In the genomic region with DNA sequence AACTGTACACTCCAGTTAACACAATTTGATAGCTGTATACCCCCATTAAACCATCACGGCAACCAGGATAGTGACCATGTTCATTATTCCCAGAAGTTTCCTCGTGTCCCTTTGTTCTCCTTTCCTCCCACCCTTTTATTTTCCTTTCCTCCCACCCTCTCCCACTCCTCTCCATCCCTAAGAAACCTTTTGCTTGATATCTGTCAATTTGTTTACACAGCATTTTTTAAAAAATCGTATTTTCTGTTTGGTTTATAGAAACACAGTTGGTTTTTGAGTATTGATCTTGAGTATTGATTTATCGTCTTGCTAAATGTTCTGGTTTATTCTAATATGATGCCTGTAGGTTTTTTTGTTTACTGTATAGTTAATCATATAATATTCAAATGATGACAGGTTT, we compare ENCODE assay signal across 25 cellular contexts.
"Had no signal": no experiment of that assay in that cellular context is flagged by ENCODE, and none has a peak within 500 bp of the region (broad histone marks: within the 10 kb centered on the region; RNA-seq: fewer than 3 reads in every experiment).

No MANE protein-coding gene starts in this region.

- H3K4me3 Mint-ChIP-seq: activated CD8-positive, alpha-beta T cell treated with anti-CD3 and anti-CD28 coated beads, Interleukin-2, amount 10 ng/mL, durations not matched to agents 7 days and 5 days; activated naive CD8-positive, alpha-beta T cell treated with anti-CD3 and anti-CD28 coated beads, Interleukin-2, amount 10 ng/mL, durations not matched to agents 7 days and 5 days; T-helper 1 cell treated with Interleukin-12 subunit alpha and Interleukin-12 subunit beta and Interleukin-4 antibody, amounts not matched to agents 30 μg/mL and 1 μg/mL, for 36 hours had no signal

- ATAC-seq: activated CD8-positive, alpha-beta T cell treated with anti-CD3 and anti-CD28 coated beads, Interleukin-2, amount 10 ng/mL, durations not matched to agents 7 days and 5 days; SK-N-SH treated with all-trans-retinoic acid at 6 μM for 48 hours had no signal

- H3K4me1 Mint-ChIP-seq: activated naive CD8-positive, alpha-beta T cell treated with anti-CD3 and anti-CD28 coated beads, Interleukin-2, amount 10 ng/mL, durations not matched to agents 7 days and 5 days had no signal

- H3K27me3 ChIP-seq: adrenal gland, SJSA1 had no signal

- DNase-seq: activated CD4-positive, alpha-beta T cell treated with anti-CD3 and anti-CD28 coated beads for 48 hours; activated CD4-positive, alpha-beta T cell treated with anti-CD3 and anti-CD28 coated beads, Interleukin-2, amount 50 U/mL, for 4 hours; activated CD4-positive, CD25-positive, alpha-beta regulatory T cell treated with anti-CD3 and anti-CD28 coated beads, Interleukin-2, amount 50 U/mL, for 72 hours; activated CD8-positive, alpha-beta memory T cell treated with anti-CD3 and anti-CD28 coated beads, Interleukin-2, amount 50 U/mL, for 48 hours; activated CD8-positive, alpha-beta T cell treated with anti-CD3 and anti-CD28 coated beads, Interleukin-2, amount 10 ng/mL, durations not matched to agents 7 days and 5 days; activated naive CD4-positive, alpha-beta T cell treated with anti-CD3 and anti-CD28 coated beads, Interleukin-2, amount 50 U/mL, for 16 hours; activated naive CD8-positive, alpha-beta T cell treated with anti-CD3 and anti-CD28 coated beads, Interleukin-2, amount 10 ng/mL, durations not matched to agents 7 days and 5 days; activated T-cell treated with anti-CD3 and anti-CD28 coated beads, Interleukin-2, amount 50 U/mL, for 1 hour; adrenal gland; anterior cingulate cortex; cerebellar nuclear complex; NCI-H1092; NCI-H1417; NCI-H1694; NCI-H2029; NCI-H2107; NCI-H2171 treated with DMSO at 0.1 percent for 48 hours; NCI-H226; NCI-H510A; NCI-H526 treated with DMSO at 0.1 percent for 48 hours; SHP77; SW 1271 had no signal

- H3K9me3 ChIP-seq: adrenal gland, SJSA1 had no signal

- H3K9me3 Mint-ChIP-seq: activated naive CD8-positive, alpha-beta T cell treated with anti-CD3 and anti-CD28 coated beads, Interleukin-2, amount 10 ng/mL, durations not matched to agents 7 days and 5 days; T-helper 1 cell treated with Interleukin-12 subunit alpha and Interleukin-12 subunit beta and Interleukin-4 antibody, amounts not matched to agents 30 μg/mL and 1 μg/mL, for 36 hours had no signal

- H3K27ac Mint-ChIP-seq: activated CD8-positive, alpha-beta T cell treated with anti-CD3 and anti-CD28 coated beads, Interleukin-2, amount 10 ng/mL, durations not matched to agents 7 days and 5 days; T-helper 1 cell treated with Interleukin-12 subunit alpha and Interleukin-12 subunit beta and Interleukin-4 antibody, amounts not matched to agents 30 μg/mL and 1 μg/mL, for 36 hours had no signal

- H3K27me3 Mint-ChIP-seq: activated naive CD8-positive, alpha-beta T cell treated with anti-CD3 and anti-CD28 coated beads, Interleukin-2, amount 10 ng/mL, durations not matched to agents 7 days and 5 days had no signal

- H3K27ac ChIP-seq: adrenal gland, SJSA1 had no signal

- H3K4me3 ChIP-seq: adrenal gland, SJSA1 had no signal

- H3K36me3 ChIP-seq: adrenal gland had no signal
